In genomic region chr3:50102558-50102957, GRCh38 we compare ENCODE assay signal across 29 cellular contexts.
"Had no signal": no experiment of that assay in that cellular context is flagged by ENCODE, and none has a peak within 500 bp of the region (broad histone marks: within the 10 kb centered on the region; RNA-seq: fewer than 3 reads in every experiment).

No MANE protein-coding gene starts in this region.

- ATAC-seq: activated CD8-positive, alpha-beta T cell treated with anti-CD3 and anti-CD28 coated beads for 36 hours; activated T-cell treated with anti-CD3 and anti-CD28 coated beads, Interleukin-2, amount 50 U/mL, for 72 hours; Panc1; Right ventricle myocardium inferior had no signal

- H3K9me3 ChIP-seq: breast epithelium, MG63, SJCRH30, SK-N-SH had no signal

- H3K27me3 ChIP-seq: breast epithelium, MG63, SJCRH30 had no signal

- H3K9me3 Mint-ChIP-seq: activated CD8-positive, alpha-beta T cell treated with anti-CD3 and anti-CD28 coated beads for 36 hours; activated naive CD4-positive, alpha-beta T cell treated with anti-CD3 and anti-CD28 coated beads, Interleukin-2, amount 10 ng/mL, durations not matched to agents 7 days and 5 days; activated T-cell treated with anti-CD3 and anti-CD28 coated beads, Interleukin-2, amount 50 U/mL, for 72 hours; activated T-helper 2 cell treated with anti-CD3 and anti-CD28 coated beads, Interferon-gamma antibody, Interleukin-2, Interleukin-4, amounts not matched to agents 10 μg/mL and 5 μg/mL and 100 μg/mL, durations not matched to agents 14 hours and 24 hours and 36 hours had no signal

- H3K4me3 ChIP-seq: breast epithelium, MG63, SJCRH30 had no signal

- H3K9ac ChIP-seq: KMS-11, SK-N-SH had no signal

- H3K9me2 ChIP-seq: SK-N-SH had no signal

- DNase-seq: activated CD4-positive, CD25-positive, alpha-beta regulatory T cell; activated CD8-positive, alpha-beta memory T cell treated with anti-CD3 and anti-CD28 coated beads, Interleukin-2, amount 50 U/mL, for 4 hours; activated CD8-positive, alpha-beta T cell treated with anti-CD3 and anti-CD28 coated beads for 36 hours; activated gamma-delta T cell treated with Interleukin-2 at 50 U/mL for 16 hours; activated naive CD4-positive, alpha-beta T cell treated with anti-CD3 and anti-CD28 coated beads, Interleukin-2, amount 10 ng/mL, durations not matched to agents 7 days and 5 days; activated T-cell treated with anti-CD3 and anti-CD28 coated beads, Interleukin-2, amount 50 U/mL, for 72 hours; aorta; central memory CD4-positive, alpha-beta T cell; MG63; MV-4-11; NCI-H1092 treated with DMSO at 0.1 percent for 48 hours; NCI-H1417 treated with DMSO at 0.1 percent for 48 hours; NCI-H1694; NCI-H2029; NCI-H2107; NCI-H345; NCI-H510A; NCI-H526 treated with DMSO at 0.1 percent for 48 hours; NCI-H82; RPMI8226; SJCRH30; SK-N-SH; T-helper 1 cell had no signal

- H3K27me3 Mint-ChIP-seq: activated CD8-positive, alpha-beta T cell treated with anti-CD3 and anti-CD28 coated beads for 36 hours; activated naive CD4-positive, alpha-beta T cell treated with anti-CD3 and anti-CD28 coated beads, Interleukin-2, amount 10 ng/mL, durations not matched to agents 7 days and 5 days had no signal

- H3K4me3 Mint-ChIP-seq: activated CD8-positive, alpha-beta T cell treated with anti-CD3 and anti-CD28 coated beads for 36 hours; activated naive CD4-positive, alpha-beta T cell treated with anti-CD3 and anti-CD28 coated beads, Interleukin-2, amount 10 ng/mL, durations not matched to agents 7 days and 5 days; activated T-cell treated with anti-CD3 and anti-CD28 coated beads, Interleukin-2, amount 50 U/mL, for 72 hours had no signal

- H3K27ac Mint-ChIP-seq: activated naive CD4-positive, alpha-beta T cell treated with anti-CD3 and anti-CD28 coated beads, Interleukin-2, amount 10 ng/mL, durations not matched to agents 7 days and 5 days; activated T-helper 2 cell treated with anti-CD3 and anti-CD28 coated beads, Interferon-gamma antibody, Interleukin-2, Interleukin-4, amounts not matched to agents 10 μg/mL and 5 μg/mL and 100 μg/mL, durations not matched to agents 14 hours and 24 hours and 36 hours had no signal

- H3K4me2 ChIP-seq: KMS-11, SK-N-SH had no signal

- H3K4me1 ChIP-seq: breast epithelium had no signal

- H3K27ac ChIP-seq: breast epithelium, KMS-11, SJCRH30, VCaP had no signal
